In genomic region chr2:172103471-172104292, GRCh38 we compare ENCODE assay signal across 1 cellular context.
TF ChIP-seq lines count a peak whose summit lies in the region.

No MANE protein-coding gene starts in this region.

TF ChIP-seq in K562, 482 proteins besides CTCF, POLR2A, EP300 and RAD21 (continued from another document and continues in another):
- TF ChIP-seq HMGXB4 (CRISPR knock-in tag; IDR thresholded peaks at IDR 0.05): no peak
- TF ChIP-seq LCOR (CRISPR knock-in tag; IDR thresholded peaks at IDR 0.05): peak; percentile 83
- TF ChIP-seq ZNF184 (CRISPR knock-in tag; IDR thresholded peaks at IDR 0.05): no peak
- 0 out of 2 replicates have a peak, but pooled peaks have one; percentile 44 for TF ChIP-seq PHF21A (IDR thresholded peaks at IDR 0.05; ENCODE audit: borderline replicate concordance, low read depth)
- TF ChIP-seq CBX2 (IDR thresholded peaks at IDR 0.05; ENCODE audit: insufficient read depth, low read length, poor library complexity, severe bottlenecking): no peak
- no peak for TF ChIP-seq CBFA2T2 (conservative IDR thresholded peaks at IDR 0.05)
- no peak for TF ChIP-seq ZBTB9 (CRISPR knock-in tag; IDR thresholded peaks at IDR 0.05)
- TF ChIP-seq MYC (IDR thresholded peaks at IDR 0.05; ENCODE audit: low read depth, low read length): peak; percentile 64; the same call in 1 of the 2 replicates
- TF ChIP-seq MYC (CRISPR knock-in tag; IDR thresholded peaks at IDR 0.05; ENCODE audit: borderline replicate concordance, low read depth): no peak
- TF ChIP-seq SIN3A (IDR thresholded peaks at IDR 0.05; ENCODE audit: borderline replicate concordance in 2 of 2, control insufficient read depth in 1 of 2, low read depth in 2 of 2, low read length in 2 of 2): no peak; a peak in 1 of 4 replicates
- TF ChIP-seq HINFP (tag; conservative IDR thresholded peaks at IDR 0.05; ENCODE audit: low read depth): no peak
- TF ChIP-seq E2F8 (IDR thresholded peaks at IDR 0.05; ENCODE audit: low read depth, partially characterized antibody): no peak
- TF ChIP-seq CLOCK (CRISPR knock-in tag; IDR thresholded peaks at IDR 0.05; ENCODE audit: borderline replicate concordance): no peak
- TF ChIP-seq SMAD2 (IDR thresholded peaks at IDR 0.05; ENCODE audit: low read depth, low read length): no peak
- TF ChIP-seq MAFF (IDR thresholded peaks at IDR 0.05; ENCODE audit: low read length): no peak
- no peak for TF ChIP-seq HMG20B (CRISPR knock-in tag; IDR thresholded peaks at IDR 0.05)
- TF ChIP-seq GATAD2B (IDR thresholded peaks at IDR 0.05; ENCODE audit: borderline replicate concordance): peak; percentile 61; the same call in 1 of the 2 replicates
- no peak for TF ChIP-seq EHMT2 (IDR thresholded peaks at IDR 0.05)
- TF ChIP-seq PATZ1 (CRISPR knock-in tag; IDR thresholded peaks at IDR 0.05; ENCODE audit: borderline replicate concordance): no peak
- TF ChIP-seq, protein P1, sequence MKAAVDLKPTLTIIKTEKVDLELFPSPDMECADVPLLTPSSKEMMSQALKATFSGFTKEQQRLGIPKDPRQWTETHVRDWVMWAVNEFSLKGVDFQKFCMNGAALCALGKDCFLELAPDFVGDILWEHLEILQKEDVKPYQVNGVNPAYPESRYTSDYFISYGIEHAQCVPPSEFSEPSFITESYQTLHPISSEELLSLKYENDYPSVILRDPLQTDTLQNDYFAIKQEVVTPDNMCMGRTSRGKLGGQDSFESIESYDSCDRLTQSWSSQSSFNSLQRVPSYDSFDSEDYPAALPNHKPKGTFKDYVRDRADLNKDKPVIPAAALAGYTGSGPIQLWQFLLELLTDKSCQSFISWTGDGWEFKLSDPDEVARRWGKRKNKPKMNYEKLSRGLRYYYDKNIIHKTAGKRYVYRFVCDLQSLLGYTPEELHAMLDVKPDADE (conservative IDR thresholded peaks at IDR 0.05; ENCODE audit: control insufficient read depth, low read depth, low read length): no peak
- no peak for TF ChIP-seq CHD7 (IDR thresholded peaks at IDR 0.05; ENCODE audit: low read depth, low read length)
- TF ChIP-seq, protein P2, sequence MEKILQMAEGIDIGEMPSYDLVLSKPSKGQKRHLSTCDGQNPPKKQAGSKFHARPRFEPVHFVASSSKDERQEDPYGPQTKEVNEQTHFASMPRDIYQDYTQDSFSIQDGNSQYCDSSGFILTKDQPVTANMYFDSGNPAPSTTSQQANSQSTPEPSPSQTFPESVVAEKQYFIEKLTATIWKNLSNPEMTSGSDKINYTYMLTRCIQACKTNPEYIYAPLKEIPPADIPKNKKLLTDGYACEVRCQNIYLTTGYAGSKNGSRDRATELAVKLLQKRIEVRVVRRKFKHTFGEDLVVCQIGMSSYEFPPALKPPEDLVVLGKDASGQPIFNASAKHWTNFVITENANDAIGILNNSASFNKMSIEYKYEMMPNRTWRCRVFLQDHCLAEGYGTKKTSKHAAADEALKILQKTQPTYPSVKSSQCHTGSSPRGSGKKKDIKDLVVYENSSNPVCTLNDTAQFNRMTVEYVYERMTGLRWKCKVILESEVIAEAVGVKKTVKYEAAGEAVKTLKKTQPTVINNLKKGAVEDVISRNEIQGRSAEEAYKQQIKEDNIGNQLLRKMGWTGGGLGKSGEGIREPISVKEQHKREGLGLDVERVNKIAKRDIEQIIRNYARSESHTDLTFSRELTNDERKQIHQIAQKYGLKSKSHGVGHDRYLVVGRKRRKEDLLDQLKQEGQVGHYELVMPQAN (IDR thresholded peaks at IDR 0.05; ENCODE audit: borderline replicate concordance): no peak
